In genomic region chr16:68022278-68022727, GRCh38 we compare ENCODE assay signal across 8 cellular contexts. TPM values are rescaled to one million over a fixed set of nuclear protein-coding genes. Genes with fewer than 3 reads are reported as not detected.
DNase-seq lines count a peak whose midpoint lies in the region; ATAC-seq and TF ChIP-seq lines count a peak whose summit lies in the region.

No MANE protein-coding gene starts in this region.

- H3K9me3 ChIP-seq in mammary epithelial cell (replicated peaks; ENCODE audit: insufficient read depth, low read length): no peaks in the 10 kb centered on the region
- H3K9me3 ChIP-seq in mesodermal cell (ENCODE audit: control insufficient read depth, low read length): no peaks in the 10 kb centered on the region
- no peaks in the 10 kb centered on the region for H3K9me3 ChIP-seq in aorta (ENCODE audit: control insufficient read depth, low read length)

- dilution Hi-C loops in mammary epithelial cell (cut with HindIII; ENCODE audit: low sequenced_read_pairs): loop anchor here (5.0 kb wide), 1 partner anchor 50 kb away; no protein-coding TSS in a partner anchor

- ATAC-seq in GM18505 (IDR thresholded peaks at IDR 0.05; ENCODE audit: unreplicated experiment) (peak; percentile 12), aorta (ENCODE audit: low FRiP score) (peak; percentile 3)

- H3K4me3 ChIP-seq in HL-60 (replicated peaks; ENCODE audit: insufficient read depth, low read length) (peak overlapping the region; percentile 84), mammary epithelial cell (replicated peaks in 1 of 3; ENCODE audit: insufficient read depth in 1 of 3, low read depth in 2 of 3, low read length in 3 of 3) (peak overlapping the region; percentile 95 to 98 (median 97)), mesodermal cell (ENCODE audit: extremely low read depth, insufficient read depth, low read length, poor library complexity, severe bottlenecking) (peak overlapping the region; percentile 89), aorta (ENCODE audit: low read length in 2 of 2) (peak overlapping the region; percentile 46)

- in situ Hi-C loops in mammary epithelial cell (cut with MboI; ENCODE audit: low sequenced_read_pairs in 2 of 2): no loop called here

- no peaks in the 10 kb centered on the region for H3K27me3 ChIP-seq in HL-60 (ENCODE audit: insufficient read depth, poor library complexity, severe bottlenecking)
- H3K27me3 ChIP-seq in mammary epithelial cell (ENCODE audit: insufficient read depth, low read length): no peaks in the 10 kb centered on the region
- H3K27me3 ChIP-seq in aorta (ENCODE audit: control insufficient read depth in 1 of 2, insufficient read depth in 2 of 2, low read length in 1 of 2): no peaks in the 10 kb centered on the region

- H4K20me1 ChIP-seq in mammary epithelial cell (ENCODE audit: insufficient read depth, low read length): no peaks in the 10 kb centered on the region

- CTCF ChIA-PET in mammary epithelial cell (lab: Charles Lee; ENCODE audit: low non-redundant PET): no interaction called here

- TF ChIP-seq CTCF in HL-60 (IDR thresholded peaks at IDR 0.05; ENCODE audit: insufficient read depth, low read length): no peak
- no peak for TF ChIP-seq CTCF in mammary epithelial cell (conservative IDR thresholded peaks at IDR 0.05 in 1 of 2, IDR thresholded peaks at IDR 0.05 in 1 of 2; ENCODE audit: extremely low read depth in 1 of 2, insufficient read depth in 1 of 2, low read depth in 1 of 2, low read length in 2 of 2)

- TF ChIP-seq POLR2A in GM18505 (IDR thresholded peaks at IDR 0.05; ENCODE audit: borderline replicate concordance, extremely low read depth, insufficient read depth, insufficient read length): no peak

- H3K79me2 ChIP-seq in mammary epithelial cell (ENCODE audit: insufficient read depth, low read length): peaks cover 41% of the 10 kb centered on the region

- no peaks in the 10 kb centered on the region for H3K36me3 ChIP-seq in mammary epithelial cell (ENCODE audit: insufficient read depth, low read length)
- H3K36me3 ChIP-seq in mesodermal cell (ENCODE audit: control insufficient read depth, insufficient read depth, low read length): peaks cover 21% of the 10 kb centered on the region
- H3K36me3 ChIP-seq in aorta (ENCODE audit: control insufficient read depth in 1 of 2, insufficient read depth in 2 of 2, low read length in 1 of 2): no peaks in the 10 kb centered on the region

- intact Hi-C loops in mammary epithelial cell (cut with micrococcal nuclease) (no loop called here), aorta (cut with DNase I) (no loop called here)

- no TSS peak for BruUV-seq in mammary epithelial cell (replicated peaks; lab: Mats Ljungman, UMichigan)

- H3K9ac ChIP-seq in mammary epithelial cell (ENCODE audit: insufficient read depth, low read length): peak overlapping the region; percentile 96

- peak overlapping the region; percentile 98 for H2AFZ ChIP-seq in mammary epithelial cell (ENCODE audit: low read depth, low read length)

- WGBS in mammary epithelial cell (ENCODE audit: low coverage, missing lambda C conversion rate): 22% methylated on average over 10 of the region's 19 CpGs
- 19 to 28% methylated on average over 16 to 19 of the region's 19 CpGs for WGBS in mesodermal cell (ENCODE audit: insufficient coverage in 2 of 2), 2 experiments
- 9 to 13% methylated on average over 19 of the region's 19 CpGs for WGBS in aorta, 2 donors

- DNase-seq in HL-60 (ENCODE audit: low read depth in 1 of 2, low spot score in 1 of 2) (no peak), mammary epithelial cell (no peak), aorta (peak in 1 of 2 donors; percentile 75), mucosa of gallbladder (ENCODE audit: low spot score) (no peak), SKM-1 treated with dmso at 0.1 percent for 144 hours (lab: John Stamatoyannopoulos, UW; ENCODE audit: unreplicated experiment) (no peak), OCI-M1 (lab: John Stamatoyannopoulos, UW) (no peak)

- H3K4me2 ChIP-seq in mammary epithelial cell (ENCODE audit: insufficient read depth, low read depth, low read length): peak overlapping the region; percentile 97

- peaks cover 12% of the 10 kb centered on the region for H3K4me1 ChIP-seq in mammary epithelial cell (ENCODE audit: insufficient read depth, low read length)
- H3K4me1 ChIP-seq in mesodermal cell (ENCODE audit: control insufficient read depth, insufficient read depth, low read length, poor library complexity, severe bottlenecking): peaks cover 11% of the 10 kb centered on the region
- H3K4me1 ChIP-seq in aorta (ENCODE audit: control insufficient read depth in 1 of 2, insufficient read depth in 2 of 2, low read length in 2 of 2): no peaks in the 10 kb centered on the region

- H3K27ac ChIP-seq in HL-60 (replicated peaks) (peak overlapping the region; percentile 94), mammary epithelial cell (ENCODE audit: insufficient read depth, low read depth, low read length) (peak overlapping the region; percentile 84), mesodermal cell (ENCODE audit: low read depth, low read length, severe bottlenecking) (peak overlapping the region; percentile 84), aorta (ENCODE audit: low read depth in 1 of 2, low read length in 2 of 2) (no peak overlapping the region)

RNA-seq across cellular contexts. Expression of gene DDX28, which starts 0.7 kb away (rescaled TPM):
- total RNA-seq in mammary epithelial cell (10 to 100 TPM in 1 of 2 donors, 1 to 10 TPM in 1; 9.7 to 10.1 TPM), aorta (1 to 10 TPM; 4.3 to 5.3 TPM), mucosa of gallbladder (6.6 TPM)
- polyA plus RNA-seq in mammary epithelial cell (14.6 TPM), aorta (1 to 10 TPM; 3.6 to 4.8 TPM)
- polyA minus RNA-seq in mammary epithelial cell: 6.5 TPM
- 6.3 TPM for polyA plus RNA-seq in mesodermal cell (2013, experiment 1 of 2)
- 5.7 TPM for polyA plus RNA-seq in mesodermal cell (2013, experiment 2 of 2)

RNA-seq across cellular contexts. Expression of gene DUS2, which starts 0.8 kb away (rescaled TPM):
- total RNA-seq in mammary epithelial cell (10 to 100 TPM; 16.5 to 22.9 TPM), aorta (10 to 100 TPM in 1 of 2 donors, 1 to 10 TPM in 1; 5.4 to 13.1 TPM), mucosa of gallbladder (9.4 TPM)
- polyA plus RNA-seq in mammary epithelial cell (20.8 TPM), aorta (1 to 10 TPM; 3.0 to 8.9 TPM)
- polyA minus RNA-seq in mammary epithelial cell: 4.9 TPM
- polyA plus RNA-seq in mesodermal cell (2013, experiment 1 of 2): 11.5 TPM
- polyA plus RNA-seq in mesodermal cell (2013, experiment 2 of 2): 12.4 TPM

RNA-seq across cellular contexts. Expression of gene DPEP2NB, which starts 6.6 kb away (rescaled TPM):
- not detected for total RNA-seq in mammary epithelial cell
- polyA plus RNA-seq in mammary epithelial cell: not detected
- not detected for polyA minus RNA-seq in mammary epithelial cell
- not detected for polyA plus RNA-seq in mesodermal cell (2013, experiment 1 of 2)
- not detected for polyA plus RNA-seq in mesodermal cell (2013, experiment 2 of 2)
- total RNA-seq in aorta: not detected
- polyA plus RNA-seq in aorta: not detected
- not detected for total RNA-seq in mucosa of gallbladder

RNA-seq across cellular contexts. Expression of gene DPEP2, which starts 23.0 kb away (rescaled TPM):
- total RNA-seq in mammary epithelial cell: not detected
- polyA plus RNA-seq in mammary epithelial cell: not detected
- polyA minus RNA-seq in mammary epithelial cell: not detected
- 0.22 TPM for polyA plus RNA-seq in mesodermal cell (2013, experiment 1 of 2)
- 0.71 TPM for polyA plus RNA-seq in mesodermal cell (2013, experiment 2 of 2)
- 10 to 100 TPM in 1 of 2 donors, 1 to 10 TPM in 1; 1.7 to 10.4 TPM for total RNA-seq in aorta
- 1 to 10 TPM; 1.0 to 2.1 TPM for polyA plus RNA-seq in aorta
- total RNA-seq in mucosa of gallbladder: 3.4 TPM

RNA-seq across cellular contexts. Expression of gene DPEP3, which starts 42.0 kb away (rescaled TPM):
- total RNA-seq in mammary epithelial cell (not detected), aorta (not detected), mucosa of gallbladder (not detected)
- polyA plus RNA-seq in mammary epithelial cell (not detected), aorta (not detected)
- not detected for polyA minus RNA-seq in mammary epithelial cell
- polyA plus RNA-seq in mesodermal cell (2013, experiment 1 of 2): not detected
- not detected for polyA plus RNA-seq in mesodermal cell (2013, experiment 2 of 2)

Comparison
In these comparisons a context has a peak if more than half of its experiments do, and no peak if none do; other contexts are left out.
1. H3K27ac ChIP-seq: peak in HL-60 (single experiment), mammary epithelial cell (single experiment) and mesodermal cell (single experiment); none in aorta (0 of 2).
2. H3K4me3 ChIP-seq: peak in every context shown above with its lines; median percentile 97 in mammary epithelial cell; 89 in mesodermal cell; 84 in HL-60; 46 in aorta.